ENCODE assay signal across 2 cellular contexts in genomic region chr2:233611284-233611683, GRCh38.
A peak's percentile ranks its signal among the peaks of the same experiment; 100 is the strongest.
TF ChIP-seq lines count a peak whose summit lies in the region.

No MANE protein-coding gene starts in this region.

TF ChIP-seq in A549, 52 proteins besides CTCF, POLR2A, EP300 and RAD21:
- TF ChIP-seq MYC (IDR thresholded peaks at IDR 0.05; ENCODE audit: borderline replicate concordance, low read length) (no peak), MAFK (IDR thresholded peaks at IDR 0.05; ENCODE audit: partially characterized antibody) (peak; percentile 68)

TF ChIP-seq in H1, 55 proteins besides CTCF, POLR2A, EP300 and RAD21:
- TF ChIP-seq KDM1A (IDR thresholded peaks at IDR 0.05; ENCODE audit: borderline replicate concordance, low read length) (no peak), HDAC6 (IDR thresholded peaks at IDR 0.05; ENCODE audit: low read depth, low read length) (no peak), RNF2 (IDR thresholded peaks at IDR 0.05; ENCODE audit: borderline replicate concordance, low read depth, low read length, missing control alignments, poor library complexity, severe bottlenecking) (no peak), SIX5 (IDR thresholded peaks at IDR 0.05; ENCODE audit: low read depth, low read length) (no peak), E2F6 (IDR thresholded peaks at IDR 0.05) (no peak), BCL11A (IDR thresholded peaks at IDR 0.05; ENCODE audit: low read depth in 2 of 2, low read length in 2 of 2) (no peak), CEBPB (IDR thresholded peaks at IDR 0.05; ENCODE audit: low read depth, low read length) (no peak), ATF3 (IDR thresholded peaks at IDR 0.05; ENCODE audit: insufficient read depth, low read depth, low read length) (no peak), SAP30 (IDR thresholded peaks at IDR 0.05; ENCODE audit: insufficient read depth, insufficient replicate concordance, low read length) (no peak), CHD7 (IDR thresholded peaks at IDR 0.05; ENCODE audit: insufficient replicate concordance, low read length) (no peak), KDM4A (IDR thresholded peaks at IDR 0.05; ENCODE audit: low read depth, low read length, severe bottlenecking) (no peak), SIN3A (conservative IDR thresholded peaks at IDR 0.05 in 1 of 2, IDR thresholded peaks at IDR 0.05 in 1 of 2; ENCODE audit: low read depth in 1 of 2, low read length in 2 of 2) (no peak), CHD2 (IDR thresholded peaks at IDR 0.05; ENCODE audit: low read length) (no peak)
